1 cellular context compared by ENCODE assay signal in the genomic region with DNA sequence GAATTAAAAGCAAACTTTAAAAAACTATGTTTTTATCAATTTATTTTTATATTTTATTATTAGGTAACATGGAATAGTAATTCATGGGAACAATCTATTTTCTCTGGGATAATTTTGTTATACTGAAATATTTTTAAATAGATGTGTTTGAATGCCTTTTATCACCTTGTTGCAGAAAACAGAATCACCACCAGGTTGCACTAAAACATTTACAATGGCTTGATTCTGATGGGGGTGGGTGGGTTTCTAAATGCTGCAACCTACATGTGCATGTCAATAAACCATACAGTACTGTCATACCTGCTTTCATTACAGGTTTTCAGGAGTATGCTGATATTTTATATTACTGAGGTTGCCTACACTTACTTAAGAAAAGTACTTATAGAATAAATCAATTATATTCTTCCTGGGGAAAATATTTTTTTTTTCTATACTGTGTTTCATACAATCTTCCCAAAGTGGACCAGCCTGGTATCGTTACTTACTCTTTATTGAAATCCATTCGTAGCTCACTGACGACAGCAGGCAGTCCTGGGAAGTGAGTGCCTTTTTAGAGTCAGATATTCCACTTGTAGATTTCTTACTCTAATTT.
TF ChIP-seq lines count a peak whose summit lies in the region.

No MANE protein-coding gene starts in this region.

TF ChIP-seq in GM23338, 12 proteins besides CTCF, POLR2A, EP300 and RAD21 (continued from another document):
- TF ChIP-seq ZNF462 (CRISPR knock-in tag; IDR thresholded peaks at IDR 0.05), result no peak
- TF ChIP-seq ZNF114 (CRISPR knock-in tag; IDR thresholded peaks at IDR 0.05), result no peak
- no peak for TF ChIP-seq ETS1 (IDR thresholded peaks at IDR 0.05)
- TF ChIP-seq ZNF331 (CRISPR knock-in tag; IDR thresholded peaks at IDR 0.05; ENCODE audit: low read depth), result no peak
- TF ChIP-seq EZH2 (IDR thresholded peaks at IDR 0.05; ENCODE audit: low read depth, unreplicated experiment), result no peak
- TF ChIP-seq, protein P1, sequence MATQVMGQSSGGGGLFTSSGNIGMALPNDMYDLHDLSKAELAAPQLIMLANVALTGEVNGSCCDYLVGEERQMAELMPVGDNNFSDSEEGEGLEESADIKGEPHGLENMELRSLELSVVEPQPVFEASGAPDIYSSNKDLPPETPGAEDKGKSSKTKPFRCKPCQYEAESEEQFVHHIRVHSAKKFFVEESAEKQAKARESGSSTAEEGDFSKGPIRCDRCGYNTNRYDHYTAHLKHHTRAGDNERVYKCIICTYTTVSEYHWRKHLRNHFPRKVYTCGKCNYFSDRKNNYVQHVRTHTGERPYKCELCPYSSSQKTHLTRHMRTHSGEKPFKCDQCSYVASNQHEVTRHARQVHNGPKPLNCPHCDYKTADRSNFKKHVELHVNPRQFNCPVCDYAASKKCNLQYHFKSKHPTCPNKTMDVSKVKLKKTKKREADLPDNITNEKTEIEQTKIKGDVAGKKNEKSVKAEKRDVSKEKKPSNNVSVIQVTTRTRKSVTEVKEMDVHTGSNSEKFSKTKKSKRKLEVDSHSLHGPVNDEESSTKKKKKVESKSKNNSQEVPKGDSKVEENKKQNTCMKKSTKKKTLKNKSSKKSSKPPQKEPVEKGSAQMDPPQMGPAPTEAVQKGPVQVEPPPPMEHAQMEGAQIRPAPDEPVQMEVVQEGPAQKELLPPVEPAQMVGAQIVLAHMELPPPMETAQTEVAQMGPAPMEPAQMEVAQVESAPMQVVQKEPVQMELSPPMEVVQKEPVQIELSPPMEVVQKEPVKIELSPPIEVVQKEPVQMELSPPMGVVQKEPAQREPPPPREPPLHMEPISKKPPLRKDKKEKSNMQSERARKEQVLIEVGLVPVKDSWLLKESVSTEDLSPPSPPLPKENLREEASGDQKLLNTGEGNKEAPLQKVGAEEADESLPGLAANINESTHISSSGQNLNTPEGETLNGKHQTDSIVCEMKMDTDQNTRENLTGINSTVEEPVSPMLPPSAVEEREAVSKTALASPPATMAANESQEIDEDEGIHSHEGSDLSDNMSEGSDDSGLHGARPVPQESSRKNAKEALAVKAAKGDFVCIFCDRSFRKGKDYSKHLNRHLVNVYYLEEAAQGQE (IDR thresholded peaks at IDR 0.05; ENCODE audit: unreplicated experiment), result no peak
- no peak for TF ChIP-seq CREB1 (CRISPR knock-in tag; IDR thresholded peaks at IDR 0.05; ENCODE audit: low read depth)
- no peak for TF ChIP-seq JUNB (IDR thresholded peaks at IDR 0.05; ENCODE audit: unreplicated experiment)
